15 cellular contexts compared by ENCODE assay signal in the genomic region with DNA sequence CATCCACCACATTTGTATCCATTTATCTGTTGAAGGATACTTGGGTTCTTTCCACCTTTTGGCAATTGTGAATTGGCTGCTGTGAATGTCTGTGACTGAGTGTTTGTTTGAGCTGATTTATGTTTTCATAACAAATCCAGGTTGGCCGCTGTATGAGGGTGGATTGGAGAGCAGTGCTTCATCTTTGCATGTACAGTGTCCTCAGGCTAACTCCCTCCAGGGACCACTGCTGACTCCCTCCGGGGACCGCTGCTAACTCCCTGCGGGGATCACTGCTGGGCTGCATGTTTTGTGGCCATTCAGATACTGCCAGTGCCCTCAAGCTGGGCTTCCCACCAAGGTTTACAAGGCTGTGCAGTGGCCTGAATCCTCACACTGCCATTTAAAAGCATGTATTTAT. TPM values are rescaled to one million over a fixed set of nuclear protein-coding genes. Genes with fewer than 3 reads are reported as not detected.
"Had no signal": no experiment of that assay in that cellular context is flagged by ENCODE, and none has a peak within 500 bp of the region (broad histone marks: within the 10 kb centered on the region; RNA-seq: fewer than 3 reads in every experiment).

No MANE protein-coding gene starts in this region.

- ATAC-seq: activated CD4-positive, alpha-beta T cell treated with anti-CD3 and anti-CD28 coated beads for 36 hours; psoas muscle; stimulated activated effector memory CD8-positive, alpha-beta T cell treated with anti-CD3 and anti-CD28 coated beads, Interleukin-12 subunit alpha, Interleukin-12 subunit beta, amount 100 ng/mL, for 72 hours; T-helper 17 cell had no signal

- H3K4me1 ChIP-seq: psoas muscle had no signal

- FAIRE-seq: astrocyte, bronchial epithelial cell, urothelium cell line had no signal

- H3K27ac ChIP-seq: psoas muscle, thoracic aorta had no signal

- H3K9me3 ChIP-seq: psoas muscle, thoracic aorta had no signal

- H3K4me3 ChIP-seq: psoas muscle, thoracic aorta had no signal

- H3K36me3 ChIP-seq: thoracic aorta had no signal

- DNase-seq: activated CD4-positive, alpha-beta memory T cell treated with anti-CD3 and anti-CD28 coated beads, Interleukin-2, amount 10 ng/mL, durations not matched to agents 7 days and 5 days; activated CD4-positive, alpha-beta T cell treated with anti-CD3 and anti-CD28 coated beads for 36 hours; activated T-cell treated with anti-CD3 and anti-CD28 coated beads, Interleukin-2, amount 50 U/mL, for 24 hours; erythroblast; kidney glomerular epithelial cell; mesenchymal stem cell; stimulated activated CD4-positive, alpha-beta T cell treated with anti-CD3 and anti-CD28 coated beads, Interleukin-12 subunit alpha, Interleukin-12 subunit beta, amount 100 ng/mL, for 4 hours; stimulated activated CD4-positive, alpha-beta T cell treated with anti-CD3 and anti-CD28 coated beads, Interleukin-2, amount 100 ng/mL, for 24 hours; T-helper 17 cell had no signal

RNA-seq across cellular contexts. Expression of a gene that starts 10.2 kb away (rescaled TPM):
- total RNA-seq: T-helper 17 cell had no signal
